21 cellular contexts compared by ENCODE assay signal in genomic region chr4:33959519-33959918, GRCh38.
DNase-seq lines count a peak whose midpoint lies in the region; ATAC-seq and TF ChIP-seq lines count a peak whose summit lies in the region.
"Had no signal": no experiment of that assay in that cellular context is flagged by ENCODE, and none has a peak within 500 bp of the region (broad histone marks: within the 10 kb centered on the region; RNA-seq: fewer than 3 reads in every experiment).

No MANE protein-coding gene starts in this region.

- no peaks in the 10 kb centered on the region for H3K27me3 ChIP-seq in SK-N-SH (ENCODE audit: insufficient read depth)
- H3K27me3 ChIP-seq: MG63, suprapubic skin had no signal

- CTCF ChIA-PET in SK-N-SH (lab: Yijun Ruan, JAX) = interaction anchor here (1.1 kb wide), 1 partner anchor 14 kb away, joined by 4 read pairs; no protein-coding TSS in a partner anchor
- CTCF ChIA-PET in HEK293T (lab: Yijun Ruan, JAX) = no interaction called here

- no peaks in the 10 kb centered on the region for H3K9me2 ChIP-seq in SK-N-SH

- H4K20me1 ChIP-seq in SK-N-SH (ENCODE audit: insufficient read depth) = no peaks in the 10 kb centered on the region

- no peak overlapping the region for H3K4me3 ChIP-seq in SK-N-SH (ENCODE audit: low read depth in 2 of 2, low read length in 1 of 2)
- H3K4me3 ChIP-seq: lung, MG63, prostate gland, suprapubic skin had no signal

- 39% methylated on average over 4 of the region's 4 CpGs for WGBS in SK-N-SH (ENCODE audit: low lambda C conversion rate)

- no peak overlapping the region for H3K9ac ChIP-seq in SK-N-SH

- ATAC-seq in GM19463 (IDR thresholded peaks at IDR 0.05; ENCODE audit: unreplicated experiment) (no peak), HG03469 (IDR thresholded peaks at IDR 0.05; ENCODE audit: unreplicated experiment) (no peak)
- ATAC-seq: CD8-positive, alpha-beta T cell; esophagus mucosa had no signal

- H3K27ac ChIP-seq in SK-N-SH (ENCODE audit: low read depth in 2 of 2, low read length in 1 of 2) = no peak overlapping the region
- H3K27ac ChIP-seq: prostate gland, suprapubic skin had no signal

- TF ChIP-seq RAD21 in SK-N-SH (IDR thresholded peaks at IDR 0.05; ENCODE audit: low read length) = no peak

- H3K4me1 ChIP-seq in SK-N-SH (ENCODE audit: control insufficient read depth in 1 of 2, insufficient read depth in 2 of 2, low read depth in 1 of 2, low read length in 1 of 2) = no peaks in the 10 kb centered on the region
- H3K4me1 ChIP-seq: prostate gland, suprapubic skin had no signal

- no peak overlapping the region for H3K4me2 ChIP-seq in SK-N-SH

- H3K79me2 ChIP-seq in SK-N-SH (ENCODE audit: insufficient read depth) = no peaks in the 10 kb centered on the region

- TF ChIP-seq CTCF in SK-N-SH (IDR thresholded peaks at IDR 0.05) = no peak

- H3F3A ChIP-seq in SK-N-SH (replicated peaks; ENCODE audit: insufficient read depth) = peaks cover 6% of the 10 kb centered on the region

- H2AFZ ChIP-seq in SK-N-SH (ENCODE audit: low read depth) = no peak overlapping the region

- POLR2A ChIA-PET in SK-N-SH (lab: Yijun Ruan, JAX) = no interaction called here
- POLR2A ChIA-PET in HEK293T (lab: Yijun Ruan, JAX) = no interaction called here

- DNase-seq in EL = peak; percentile 87
- peak; percentile 53 for DNase-seq in LHCN-M2 (ENCODE audit: low read depth)
- no peak for DNase-seq in SK-N-SH
- peak; percentile 7 for DNase-seq in iris pigment epithelial cell (ENCODE audit: low read depth)
- no peak for DNase-seq in HEK293T (ENCODE audit: extremely low spot score)
- DNase-seq: activated CD4-positive, alpha-beta T cell treated with anti-CD3 and anti-CD28 coated beads, Interleukin-2, amount 50 U/mL, for 1 hour; activated naive CD4-positive, alpha-beta T cell treated with anti-CD3 and anti-CD28 coated beads, Interleukin-2, amount 50 U/mL, for 16 hours; anterior cingulate cortex; CD8-positive, alpha-beta T cell; DMS53; effector CD8-positive, alpha-beta T cell; MG63; NCI-H1436 treated with DMSO at 0.1 percent for 48 hours; RPMI8226; stimulated activated CD4-positive, alpha-beta T cell treated with anti-CD3 and anti-CD28 coated beads, Interleukin-1b, Interleukin-23, amount 100 ng/mL, for 48 hours had no signal

- no peaks in the 10 kb centered on the region for H3K9me3 ChIP-seq in SK-N-SH
- H3K9me3 ChIP-seq: MG63, prostate gland, suprapubic skin had no signal

- peak in 1 of 2 experiments; percentile 71; a peak in 1 of 4 replicates for TF ChIP-seq EP300 in SK-N-SH (IDR thresholded peaks at IDR 0.05; ENCODE audit: borderline replicate concordance in 1 of 2, low read depth in 1 of 2, low read length in 1 of 2)

- no peaks in the 10 kb centered on the region for H3K36me3 ChIP-seq in SK-N-SH (replicated peaks in 1 of 2; ENCODE audit: control insufficient read depth in 1 of 2, insufficient read depth in 2 of 2, low read length in 1 of 2)
- H3K36me3 ChIP-seq: MG63, prostate gland, suprapubic skin had no signal

TF ChIP-seq in SK-N-SH, 30 proteins besides CTCF, POLR2A, EP300 and RAD21:
- TF ChIP-seq RFX5 (IDR thresholded peaks at IDR 0.05; ENCODE audit: low read length) (no peak), TCF12 (IDR thresholded peaks at IDR 0.05) (peak; percentile 62), CHD2 (IDR thresholded peaks at IDR 0.05; ENCODE audit: low read length, partially characterized antibody) (no peak), GABPA (IDR thresholded peaks at IDR 0.05; ENCODE audit: low read depth) (no peak), USF1 (IDR thresholded peaks at IDR 0.05; ENCODE audit: borderline replicate concordance, low read depth) (no peak), YY1 (IDR thresholded peaks at IDR 0.05; ENCODE audit: low read depth) (no peak), FOXM1 (IDR thresholded peaks at IDR 0.05; ENCODE audit: low read depth) (0 out of 2 replicates have a peak, but pooled peaks have one; percentile 58), PBX3 (IDR thresholded peaks at IDR 0.05) (peak; percentile 41; the same call in 1 of the 2 replicates), NRF1 (IDR thresholded peaks at IDR 0.05; ENCODE audit: low read depth, low read length) (no peak), SMC3 (IDR thresholded peaks at IDR 0.05; ENCODE audit: low read depth, low read length) (no peak), JUND (IDR thresholded peaks at IDR 0.05) (peak; percentile 38; the same call in 1 of the 2 replicates), MXI1 (IDR thresholded peaks at IDR 0.05; ENCODE audit: low read depth, low read length) (no peak), FOSL2 (IDR thresholded peaks at IDR 0.05; ENCODE audit: borderline replicate concordance, low read depth) (0 out of 2 replicates have a peak, but pooled peaks have one; percentile 6), TEAD4 (IDR thresholded peaks at IDR 0.05; ENCODE audit: borderline replicate concordance, insufficient read depth) (peak; percentile 26; the same call in 1 of the 2 replicates), NFIC (IDR thresholded peaks at IDR 0.05; ENCODE audit: borderline replicate concordance) (peak; percentile 80)

TF ChIP-seq in HEK293T, 16 proteins besides CTCF, POLR2A, EP300 and RAD21:
- TF ChIP-seq PKNOX1 (IDR thresholded peaks at IDR 0.05) = no peak
- TF ChIP-seq FOXM1 (IDR thresholded peaks at IDR 0.05; ENCODE audit: borderline replicate concordance) = no peak
- no peak for TF ChIP-seq TARDBP (IDR thresholded peaks at IDR 0.05)
- no peak for TF ChIP-seq CTBP1 (IDR thresholded peaks at IDR 0.05; ENCODE audit: borderline replicate concordance)
- TF ChIP-seq ZNF384 (IDR thresholded peaks at IDR 0.05) = no peak
- TF ChIP-seq SP1 (IDR thresholded peaks at IDR 0.05) = no peak
- TF ChIP-seq ELF4 (IDR thresholded peaks at IDR 0.05) = no peak
- no peak for TF ChIP-seq FOXA1 (IDR thresholded peaks at IDR 0.05)
- no peak for TF ChIP-seq HDGF (IDR thresholded peaks at IDR 0.05; ENCODE audit: borderline replicate concordance)
- TF ChIP-seq LEF1 (IDR thresholded peaks at IDR 0.05; ENCODE audit: borderline replicate concordance) = no peak
- no peak for TF ChIP-seq BHLHE40 (IDR thresholded peaks at IDR 0.05; ENCODE audit: borderline replicate concordance)
- no peak for TF ChIP-seq FOXK2 (IDR thresholded peaks at IDR 0.05)
- no peak for TF ChIP-seq ARNT (IDR thresholded peaks at IDR 0.05)
- TF ChIP-seq L3MBTL2 (conservative IDR thresholded peaks at IDR 0.05) = no peak
- TF ChIP-seq SUZ12 (IDR thresholded peaks at IDR 0.05) = no peak

Comparison
In these comparisons a context has a peak if more than half of its experiments do, and no peak if none do; other contexts are left out.
1. DNase-seq: peak in EL (single experiment), LHCN-M2 (single experiment) and iris pigment epithelial cell (single experiment); none in SK-N-SH (single experiment) and HEK293T (single experiment).